In genomic region chr7:29228289-29229011, GRCh38 we compare ENCODE assay signal across 1 cellular context.
TF ChIP-seq lines count a peak whose summit lies in the region.

No MANE protein-coding gene starts in this region.

TF ChIP-seq in HepG2, 621 proteins besides CTCF, POLR2A, EP300 and RAD21 (continued from another document and continues in another):
- TF ChIP-seq IRF9 (CRISPR knock-in tag; IDR thresholded peaks at IDR 0.05; ENCODE audit: borderline replicate concordance) (0 out of 2 replicates have a peak, but pooled peaks have one; percentile 35), ZNF841 (CRISPR knock-in tag; IDR thresholded peaks at IDR 0.05; ENCODE audit: borderline replicate concordance) (no peak), ZNF318 (CRISPR knock-in tag; IDR thresholded peaks at IDR 0.05) (no peak), PHB2 (IDR thresholded peaks at IDR 0.05; ENCODE audit: partially characterized antibody) (no peak), MEF2D (CRISPR knock-in tag; IDR thresholded peaks at IDR 0.05) (peak; percentile 85), KDM5B (CRISPR knock-in tag; IDR thresholded peaks at IDR 0.05; ENCODE audit: borderline replicate concordance) (0 out of 2 replicates have a peak, but pooled peaks have one; percentile 32), SOX13 (IDR thresholded peaks at IDR 0.05) (peak; percentile 59; the same call in 1 of the 2 replicates), SOX13 (CRISPR knock-in tag; conservative IDR thresholded peaks at IDR 0.05 in 1 of 2, IDR thresholded peaks at IDR 0.05 in 1 of 2) (peak in 1 of 2 experiments; percentile 85; a peak in 2 of 4 replicates), ATF7-NPFF (CRISPR knock-in tag; IDR thresholded peaks at IDR 0.05; ENCODE audit: low read depth) (0 out of 2 replicates have a peak, but pooled peaks have one; percentile 21), SKIL (CRISPR knock-in tag; IDR thresholded peaks at IDR 0.05; ENCODE audit: borderline replicate concordance) (peak; percentile 49; the same call in 1 of the 2 replicates), HNF4A (CRISPR knock-in tag; IDR thresholded peaks at IDR 0.05) (peak; percentile 98), ZNF34 (CRISPR knock-in tag; IDR thresholded peaks at IDR 0.05; ENCODE audit: borderline replicate concordance) (no peak), ZNF121 (CRISPR knock-in tag; IDR thresholded peaks at IDR 0.05) (no peak; the same call in 1 of the 2 replicates), STAG1 (CRISPR knock-in tag; IDR thresholded peaks at IDR 0.05) (peak; percentile 26), THRA (CRISPR knock-in tag; IDR thresholded peaks at IDR 0.05; ENCODE audit: borderline replicate concordance) (peak; percentile 37; the same call in 1 of the 2 replicates), U2AF1 (optimal IDR thresholded peaks at IDR 0.05; ENCODE audit: low read depth, low read length) (no peak), HMGXB3 (CRISPR knock-in tag; IDR thresholded peaks at IDR 0.05; ENCODE audit: borderline replicate concordance) (no peak), CBX5 (CRISPR knock-in tag; IDR thresholded peaks at IDR 0.05; ENCODE audit: borderline replicate concordance) (no peak), ZNF777 (CRISPR knock-in tag; IDR thresholded peaks at IDR 0.05) (no peak), ZNF7 (CRISPR knock-in tag; IDR thresholded peaks at IDR 0.05) (no peak), ZNF138 (CRISPR knock-in tag; IDR thresholded peaks at IDR 0.05; ENCODE audit: low read depth) (no peak), HOXA7 (CRISPR knock-in tag; IDR thresholded peaks at IDR 0.05) (no peak), STAT6 (CRISPR knock-in tag; IDR thresholded peaks at IDR 0.05; ENCODE audit: borderline replicate concordance) (no peak), ZNF3 (CRISPR knock-in tag; IDR thresholded peaks at IDR 0.05) (no peak), ZBTB49 (CRISPR knock-in tag; IDR thresholded peaks at IDR 0.05; ENCODE audit: borderline replicate concordance) (no peak), ZNF136 (CRISPR knock-in tag; IDR thresholded peaks at IDR 0.05; ENCODE audit: low read depth) (peak; percentile 38; the same call in 1 of the 2 replicates), FOSL2 (CRISPR knock-in tag; IDR thresholded peaks at IDR 0.05) (0 out of 2 replicates have a peak, but pooled peaks have one; percentile 55), WIZ (CRISPR knock-in tag; IDR thresholded peaks at IDR 0.05) (no peak), FOXC1 (CRISPR knock-in tag; IDR thresholded peaks at IDR 0.05; ENCODE audit: borderline replicate concordance) (no peak), ZC3H13 (CRISPR knock-in tag; IDR thresholded peaks at IDR 0.05) (no peak), ZBTB46 (CRISPR knock-in tag; IDR thresholded peaks at IDR 0.05; ENCODE audit: borderline replicate concordance) (no peak)
